ENCODE assay signal across 18 cellular contexts in genomic region chr3:24037971-24038370, GRCh38.
DNase-seq lines count a peak whose midpoint lies in the region; ATAC-seq and TF ChIP-seq lines count a peak whose summit lies in the region.
"Had no signal": no experiment of that assay in that cellular context is flagged by ENCODE, and none has a peak within 500 bp of the region (broad histone marks: within the 10 kb centered on the region; RNA-seq: fewer than 3 reads in every experiment).

No MANE protein-coding gene starts in this region.

- H3K27ac ChIP-seq in A673 (ENCODE audit: low read depth, low read length, poor library complexity, severe bottlenecking) (no peak overlapping the region), BLaER1 (no peak overlapping the region)
- H3K27ac ChIP-seq: C4-2B, GM23248 had no signal

- H3K4me2 ChIP-seq in BLaER1: peak overlapping the region; percentile 27; the same call in 1 of the 2 replicates

- H3K9me3 ChIP-seq in A673 (ENCODE audit: low read depth, low read length, poor library complexity, severe bottlenecking) (no peaks in the 10 kb centered on the region), BLaER1 (no peaks in the 10 kb centered on the region), HAP-1 (no peaks in the 10 kb centered on the region), BE2C (no peaks in the 10 kb centered on the region)
- H3K9me3 ChIP-seq: Caco-2 had no signal

- in situ Hi-C loops in HAP-1 (cut with MboI; ENCODE audit: low sequenced_read_pairs): no loop called here

- no peaks in the 10 kb centered on the region for H3K36me3 ChIP-seq in A673 (ENCODE audit: insufficient read depth, low read length, poor library complexity, severe bottlenecking)
- H3K36me3 ChIP-seq in BLaER1: no peaks in the 10 kb centered on the region
- H3K36me3 ChIP-seq in HAP-1 (replicated peaks): no peaks in the 10 kb centered on the region
- no peaks in the 10 kb centered on the region for H3K36me3 ChIP-seq in BE2C

- BruUV-seq in A673 (replicated peaks; lab: Mats Ljungman, UMichigan): no TSS peak

- H3K27me3 ChIP-seq in A673 (replicated peaks; ENCODE audit: insufficient read depth, low read depth, low read length, poor library complexity) (no peaks in the 10 kb centered on the region), BLaER1 (no peaks in the 10 kb centered on the region), HAP-1 (ENCODE audit: low read depth) (no peaks in the 10 kb centered on the region), BE2C (no peaks in the 10 kb centered on the region)

- CTCF ChIA-PET in A673 (lab: Charles Lee): no interaction called here

- ATAC-seq in HG02642 (IDR thresholded peaks at IDR 0.05; ENCODE audit: poor library complexity, unreplicated experiment): no peak
- ATAC-seq: CD8-positive, alpha-beta T cell; HCT116 had no signal

- TF ChIP-seq CTCF in A673 (conservative IDR thresholded peaks at IDR 0.05; ENCODE audit: low read depth, low read length) (no peak), BE2C (IDR thresholded peaks at IDR 0.05; ENCODE audit: low read depth, low read length) (no peak)

- POLR2A ChIA-PET in A673 (lab: Charles Lee; ENCODE audit: low non-redundant PET): no interaction called here

- H3K9ac ChIP-seq in BLaER1: no peak overlapping the region
- H3K9ac ChIP-seq: GM23248 had no signal

- H3K4me1 ChIP-seq in A673 (ENCODE audit: insufficient read depth, low read length, poor library complexity, severe bottlenecking): peaks cover 5% of the 10 kb centered on the region
- peaks cover 10% of the 10 kb centered on the region for H3K4me1 ChIP-seq in BLaER1
- H3K4me1 ChIP-seq in HAP-1: no peaks in the 10 kb centered on the region
- no peaks in the 10 kb centered on the region for H3K4me1 ChIP-seq in BE2C
- H3K4me1 ChIP-seq: Caco-2 had no signal

- no peaks in the 10 kb centered on the region for H4K20me1 ChIP-seq in BLaER1

- DNase-seq in A673 (ENCODE audit: low spot score) (peak; percentile 60), Kasumi-1 (lab: John Stamatoyannopoulos, UW) (peak; percentile 29 to 33), NOMO-1 treated with DMSO at 0.1 percent for 48 hours (lab: John Stamatoyannopoulos, UW; ENCODE audit: unreplicated experiment) (peak; percentile 16), GF-D8 (lab: John Stamatoyannopoulos, UW) (no peak), HAP-1 (ENCODE audit: low spot score in 2 of 2) (no peak), BE2C (no peak)
- DNase-seq: Caco-2; CD4-positive, CD25-positive, alpha-beta regulatory T cell; CD8-positive, alpha-beta T cell; DMS153; DND-41; GDM1; GM23248; H7 had no signal

- no peak overlapping the region for H3K4me3 ChIP-seq in A673 (ENCODE audit: low read depth, low read length, poor library complexity, severe bottlenecking)
- H3K4me3 ChIP-seq in BLaER1: no peak overlapping the region
- no peak overlapping the region for H3K4me3 ChIP-seq in HAP-1
- H3K4me3 ChIP-seq in BE2C (ENCODE audit: low read depth, low read length): no peak overlapping the region
- H3K4me3 ChIP-seq: GM23248 had no signal

- intact Hi-C loops in A673 (cut with micrococcal nuclease; ENCODE audit: unreplicated experiment): no loop called here

Comparison
In these comparisons a context has a peak if more than half of its experiments do, and no peak if none do; other contexts are left out.
1. DNase-seq: peak in A673 (single experiment), Kasumi-1 (2 of 2) and NOMO-1 treated with DMSO at 0.1 percent for 48 hours (single experiment); none in GF-D8 (single experiment), HAP-1 (0 of 2) and BE2C (single experiment).